8 cellular contexts compared by ENCODE assay signal in the genomic region with DNA sequence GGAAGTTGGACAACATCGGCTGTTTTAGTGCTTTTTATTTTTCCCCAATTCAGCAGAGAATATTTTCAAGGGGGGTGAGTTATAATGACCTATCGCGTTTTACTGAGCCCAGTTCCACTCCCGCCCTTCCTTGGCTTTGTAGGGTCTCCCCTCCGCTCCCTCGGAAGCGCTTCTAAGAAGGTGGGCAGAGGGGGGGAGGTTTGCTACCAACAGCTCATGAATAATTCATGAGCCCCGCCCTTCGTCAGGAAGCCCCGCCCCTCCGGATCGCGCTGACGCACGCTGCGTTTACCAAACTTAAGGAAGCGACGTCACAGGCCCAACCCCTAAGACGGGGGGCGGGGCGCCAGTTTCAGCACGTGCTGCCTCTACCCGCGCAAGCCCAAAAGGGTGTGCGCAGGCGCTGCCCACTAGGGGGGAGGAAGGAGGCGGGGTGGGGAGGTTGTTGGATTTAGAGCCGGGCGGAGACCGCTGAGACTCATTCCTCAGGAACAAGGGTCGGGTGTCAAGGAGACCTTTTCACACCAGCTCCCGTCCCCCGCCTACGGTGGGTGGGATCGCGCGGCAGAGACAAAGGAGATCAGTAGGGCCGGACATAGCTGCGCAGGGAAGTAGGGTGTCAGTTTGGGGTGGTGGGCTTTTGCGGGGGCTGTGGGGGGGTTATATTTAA. TPM values are rescaled to one million over a fixed set of nuclear protein-coding genes. Genes with fewer than 3 reads are reported as not detected.
DNase-seq lines count a peak whose midpoint lies in the region; ATAC-seq and TF ChIP-seq lines count a peak whose summit lies in the region.

No MANE protein-coding gene starts in this region.

- peaks cover 10% of the 10 kb centered on the region for H3K36me3 Mint-ChIP-seq in natural killer cell treated with Interleukin-12 subunit alpha and Interleukin-12 subunit beta and Interleukin-15 and Interleukin-18, amount 100 ng/mL, for 72 hours

- peak; percentile 100 for DNase-seq in EH (ENCODE audit: low read depth)
- DNase-seq in H7: peak; percentile 97
- DNase-seq in MG63: peak; percentile 98
- DNase-seq in SHP77 (lab: John Stamatoyannopoulos, UW): peak; percentile 95 to 96
- peak; percentile 100 for DNase-seq in activated gamma-delta T cell (lab: John Stamatoyannopoulos, UW)
- peak; percentile 100 for DNase-seq in fibroblast of the aortic adventitia (ENCODE audit: low read depth)
- DNase-seq in natural killer cell treated with Interleukin-12 subunit alpha and Interleukin-12 subunit beta and Interleukin-15 and Interleukin-18, amount 100 ng/mL, for 72 hours (ENCODE audit: low spot score): peak; percentile 100
- DNase-seq in stimulated activated naive CD4-positive, alpha-beta T cell treated with Interleukin-2 at 50 U/mL for 16 hours (lab: John Stamatoyannopoulos, UW): peak; percentile 100

- H3K27me3 ChIP-seq in H7 (ENCODE audit: control insufficient read depth, insufficient read depth, low read length): peaks cover 5% of the 10 kb centered on the region
- H3K27me3 ChIP-seq in MG63: no peaks in the 10 kb centered on the region

- H3K4me3 Mint-ChIP-seq in natural killer cell treated with Interleukin-12 subunit alpha and Interleukin-12 subunit beta and Interleukin-15 and Interleukin-18, amount 100 ng/mL, for 72 hours: peak overlapping the region; percentile 97

- no peaks in the 10 kb centered on the region for H3K27me3 Mint-ChIP-seq in natural killer cell treated with Interleukin-12 subunit alpha and Interleukin-12 subunit beta and Interleukin-15 and Interleukin-18, amount 100 ng/mL, for 72 hours

- H3K9me3 Mint-ChIP-seq in natural killer cell treated with Interleukin-12 subunit alpha and Interleukin-12 subunit beta and Interleukin-15 and Interleukin-18, amount 100 ng/mL, for 72 hours: no peaks in the 10 kb centered on the region

- ATAC-seq in natural killer cell treated with Interleukin-12 subunit alpha and Interleukin-12 subunit beta and Interleukin-15 and Interleukin-18, amount 100 ng/mL, for 72 hours: peak; percentile 79 to 83

- peak overlapping the region; percentile 99 to 100 for H3K27ac Mint-ChIP-seq in natural killer cell treated with Interleukin-12 subunit alpha and Interleukin-12 subunit beta and Interleukin-15 and Interleukin-18, amount 100 ng/mL, for 72 hours

- no peaks in the 10 kb centered on the region for H3K9me3 ChIP-seq in MG63

- H3K4me1 Mint-ChIP-seq in natural killer cell treated with Interleukin-12 subunit alpha and Interleukin-12 subunit beta and Interleukin-15 and Interleukin-18, amount 100 ng/mL, for 72 hours (ENCODE audit: low read depth in 2 of 2): peaks cover 44 to 46% of the 10 kb centered on the region in 2 donors

- peak; percentile 19 for TF ChIP-seq CTCF in fibroblast of the aortic adventitia (IDR thresholded peaks at IDR 0.05; ENCODE audit: insufficient read depth, low read length)

- H3K36me3 ChIP-seq in H7 (replicated peaks; ENCODE audit: control insufficient read depth, insufficient read depth, low read length): peaks cover 20% of the 10 kb centered on the region
- H3K36me3 ChIP-seq in MG63: peaks cover 30% of the 10 kb centered on the region

- peak overlapping the region; percentile 89 for H3K4me3 ChIP-seq in H7 (ENCODE audit: insufficient read depth, low read depth, low read length)
- H3K4me3 ChIP-seq in MG63: peak overlapping the region; percentile 94
- peak overlapping the region; percentile 83 for H3K4me3 ChIP-seq in fibroblast of the aortic adventitia (ENCODE audit: low read depth, low read length)

RNA-seq across cellular contexts. Expression of gene MEPCE, which starts 0.5 kb away (rescaled TPM):
- 47.1 and 50.5 TPM in 2 replicates for total RNA-seq in H7 (2014; rRNA removed; shearing (Covaris generic))
- total RNA-seq in MG63 (2014; rRNA removed; shearing (Covaris generic); ENCODE audit: low replicate concordance): 46.1 and 57.3 TPM in 2 replicates
- total RNA-seq in fibroblast of the aortic adventitia (ENCODE audit: low replicate concordance): 48.0 and 49.6 TPM in 2 replicates
- 10 to 100 TPM; 44.0 to 60.5 TPM for total RNA-seq in natural killer cell treated with Interleukin-12 subunit alpha and Interleukin-12 subunit beta and Interleukin-15 and Interleukin-18, amount 100 ng/mL, for 72 hours

RNA-seq across cellular contexts. Expression of gene ZCWPW1, which starts 0.6 kb away (rescaled TPM):
- total RNA-seq in H7 (2014; rRNA removed; shearing (Covaris generic)): 0.87 and 1.6 TPM in 2 replicates
- total RNA-seq in MG63 (2014; rRNA removed; shearing (Covaris generic); ENCODE audit: low replicate concordance): 5.1 and 6.8 TPM in 2 replicates
- 2.4 and 3.0 TPM in 2 replicates for total RNA-seq in fibroblast of the aortic adventitia (ENCODE audit: low replicate concordance)
- total RNA-seq in natural killer cell treated with Interleukin-12 subunit alpha and Interleukin-12 subunit beta and Interleukin-15 and Interleukin-18, amount 100 ng/mL, for 72 hours: 1 to 10 TPM; 1.3 to 2.5 TPM

RNA-seq across cellular contexts. Expression of gene PPP1R35, which starts 7.2 kb away (rescaled TPM):
- total RNA-seq in H7 (2014; rRNA removed; shearing (Covaris generic)): 96.6 and 97.8 TPM in 2 replicates
- 12.9 and 25.1 TPM in 2 replicates for total RNA-seq in MG63 (2014; rRNA removed; shearing (Covaris generic); ENCODE audit: low replicate concordance)
- 8.8 and 9.2 TPM in 2 replicates for total RNA-seq in fibroblast of the aortic adventitia (ENCODE audit: low replicate concordance)
- total RNA-seq in natural killer cell treated with Interleukin-12 subunit alpha and Interleukin-12 subunit beta and Interleukin-15 and Interleukin-18, amount 100 ng/mL, for 72 hours: 10 to 100 TPM; 54.5 to 57.0 TPM

RNA-seq across cellular contexts. Expression of gene SPACDR, which starts 35.0 kb away (rescaled TPM):
- 0.11 and 1.1 TPM in 2 replicates for total RNA-seq in H7 (2014; rRNA removed; shearing (Covaris generic))
- 0.56 TPM in 1 of 2 replicates, not detected in the other for total RNA-seq in MG63 (2014; rRNA removed; shearing (Covaris generic); ENCODE audit: low replicate concordance)
- 0.27 TPM in 1 of 2 replicates, not detected in the other for total RNA-seq in fibroblast of the aortic adventitia (ENCODE audit: low replicate concordance)
- total RNA-seq in natural killer cell treated with Interleukin-12 subunit alpha and Interleukin-12 subunit beta and Interleukin-15 and Interleukin-18, amount 100 ng/mL, for 72 hours: 1 to 10 TPM; 2.4 to 4.2 TPM

RNA-seq across cellular contexts. Expression of gene TSC22D4, which starts 49.9 kb away (rescaled TPM):
- total RNA-seq in H7 (2014; rRNA removed; shearing (Covaris generic)): 31.5 and 35.8 TPM in 2 replicates
- 5.7 and 27.7 TPM in 2 replicates for total RNA-seq in MG63 (2014; rRNA removed; shearing (Covaris generic); ENCODE audit: low replicate concordance)
- total RNA-seq in fibroblast of the aortic adventitia (ENCODE audit: low replicate concordance): 25.6 and 31.6 TPM in 2 replicates
- 100 to 1,000 TPM; 129 to 134 TPM for total RNA-seq in natural killer cell treated with Interleukin-12 subunit alpha and Interleukin-12 subunit beta and Interleukin-15 and Interleukin-18, amount 100 ng/mL, for 72 hours

Comparison
In these comparisons a context has a peak if more than half of its experiments do, and no peak if none do; other contexts are left out.
1. Peak in every context shown above with its lines: DNase-seq, ATAC-seq and H3K4me3 ChIP-seq.